ENCODE assay signal across 17 cellular contexts in genomic region chr10:5147981-5148677, GRCh38. TPM values are rescaled to one million over a fixed set of nuclear protein-coding genes. Genes with fewer than 3 reads are reported as not detected.
A peak's percentile ranks its signal among the peaks of the same experiment; 100 is the strongest.
DNase-seq lines count a peak whose midpoint lies in the region; ATAC-seq and TF ChIP-seq lines count a peak whose summit lies in the region.
"Had no signal": no experiment of that assay in that cellular context is flagged by ENCODE, and none has a peak within 500 bp of the region (broad histone marks: within the 10 kb centered on the region; RNA-seq: fewer than 3 reads in every experiment).

No MANE protein-coding gene starts in this region.

- no peaks in the 10 kb centered on the region for H3K4me1 Mint-ChIP-seq in type B pancreatic cell (ENCODE audit: unreplicated experiment)

- H3K27me3 ChIP-seq in duodenal mucosa (ENCODE audit: control insufficient read depth in 1 of 2, insufficient read depth in 2 of 2, low read length in 2 of 2) (no peaks in the 10 kb centered on the region), ascending aorta (no peaks in the 10 kb centered on the region)
- H3K27me3 ChIP-seq: SJCRH30 had no signal

- peak; percentile 10 for DNase-seq in HuH-7 (ENCODE audit: low spot score)
- peak; percentile 33 for DNase-seq in mucosa of gallbladder (ENCODE audit: low spot score)
- no peak for DNase-seq in type B pancreatic cell (ENCODE audit: extremely low spot score, unreplicated experiment)
- DNase-seq in COLO668 (lab: John Stamatoyannopoulos, UW; ENCODE audit: unreplicated experiment) = no peak
- DNase-seq in ascending aorta (ENCODE audit: low spot score in 2 of 2) = no peak
- DNase-seq: CD8-positive, alpha-beta T cell; DMS 273 treated with DMSO at 0.1 percent for 48 hours; MV-4-11; NCI-H1417 treated with DMSO at 0.1 percent for 48 hours; NCI-H2029; NCI-H510A; NCI-H774; SJCRH30 had no signal

- H3K9me3 Mint-ChIP-seq in type B pancreatic cell = peaks cover 20% of the 10 kb centered on the region

- H3K9me3 ChIP-seq in duodenal mucosa (ENCODE audit: control insufficient read depth in 1 of 2, low read length in 2 of 2) (peaks cover 5 to 10% of the 10 kb centered on the region in 2 donors), ascending aorta (no peaks in the 10 kb centered on the region)
- H3K9me3 ChIP-seq: SJCRH30 had no signal

- H3K27ac Mint-ChIP-seq in type B pancreatic cell = peak overlapping the region; percentile 60
- H3K27ac Mint-ChIP-seq: CD8-positive, alpha-beta T cell had no signal

- no peak overlapping the region for H3K4me3 Mint-ChIP-seq in type B pancreatic cell
- H3K4me3 Mint-ChIP-seq: CD8-positive, alpha-beta T cell had no signal

- H3K4me3 ChIP-seq in duodenal mucosa (ENCODE audit: low read depth in 1 of 2, low read length in 2 of 2) (peak overlapping the region; percentile 12 to 59), ascending aorta (no peak overlapping the region)
- H3K4me3 ChIP-seq: SJCRH30 had no signal

- no peaks in the 10 kb centered on the region for H3K27me3 Mint-ChIP-seq in type B pancreatic cell

- H3K9ac ChIP-seq in duodenal mucosa (ENCODE audit: low read depth in 1 of 2, low read length in 2 of 2) = peak overlapping the region in 1 of 2 donors; percentile 24

- peak overlapping the region; percentile 55 for H3K27ac ChIP-seq in duodenal mucosa (ENCODE audit: low read depth, low read length)
- no peak overlapping the region for H3K27ac ChIP-seq in ascending aorta
- H3K27ac ChIP-seq: RWPE1, SJCRH30 had no signal

- peaks cover 15 to 30% of the 10 kb centered on the region in 2 donors for H3K4me1 ChIP-seq in duodenal mucosa (ENCODE audit: control insufficient read depth in 1 of 2, insufficient read depth in 2 of 2, low read length in 2 of 2)
- H3K4me1 ChIP-seq in ascending aorta = no peaks in the 10 kb centered on the region
- H3K4me1 ChIP-seq: SJCRH30 had no signal

- TF ChIP-seq CTCF in type B pancreatic cell (conservative IDR thresholded peaks at IDR 0.05) (no peak), ascending aorta (IDR thresholded peaks at IDR 0.05) (no peak)

- no peaks in the 10 kb centered on the region for H3K36me3 Mint-ChIP-seq in type B pancreatic cell
- H3K36me3 Mint-ChIP-seq: CD8-positive, alpha-beta T cell had no signal

- no peak for ATAC-seq in GM18867 (IDR thresholded peaks at IDR 0.05; ENCODE audit: unreplicated experiment)
- ATAC-seq: CD8-positive, alpha-beta T cell had no signal

- intact Hi-C loops in ascending aorta (cut with DNase I) = no loop called here

- no peaks in the 10 kb centered on the region for H3K36me3 ChIP-seq in duodenal mucosa (ENCODE audit: control insufficient read depth in 1 of 2, insufficient read depth in 2 of 2, low read length in 2 of 2)
- H3K36me3 ChIP-seq in ascending aorta = no peaks in the 10 kb centered on the region
- H3K36me3 ChIP-seq: SJCRH30 had no signal

RNA-seq across cellular contexts. Expression of gene AKR1C8, which starts 36.8 kb away (rescaled TPM):
- total RNA-seq in mucosa of gallbladder (not detected), type B pancreatic cell (ENCODE audit: low replicate concordance) (0.89 and 1.00 TPM in 2 replicates), ascending aorta (not detected)
- total RNA-seq: CD8-positive, alpha-beta T cell had no signal

RNA-seq across cellular contexts. Expression of gene AKR1C4, which starts 48.5 kb away (rescaled TPM):
- total RNA-seq in mucosa of gallbladder (9.1 TPM), type B pancreatic cell (ENCODE audit: low replicate concordance) (0.34 and 2.0 TPM in 2 replicates), ascending aorta (not detected)
- total RNA-seq: CD8-positive, alpha-beta T cell; H4; SJCRH30 had no signal

RNA-seq across cellular contexts. Expression of gene AKR1C3, which starts 53.9 kb away (rescaled TPM):
- 553 TPM for total RNA-seq in mucosa of gallbladder
- total RNA-seq in type B pancreatic cell (ENCODE audit: low replicate concordance) = 9.5 and 14.6 TPM in 2 replicates
- total RNA-seq in ascending aorta = 64.4 TPM

Comparison
In these comparisons a context has a peak if more than half of its experiments do, and no peak if none do; other contexts are left out.
1. DNase-seq: peak in HuH-7 (single experiment) and mucosa of gallbladder (single experiment); none in type B pancreatic cell (single experiment), COLO668 (single experiment) and ascending aorta (0 of 2).
2. H3K4me3 ChIP-seq: peak in duodenal mucosa (2 of 2); none in ascending aorta (0 of 2).